In genomic region chr15:95235033-95235432, GRCh38 we compare ENCODE assay signal across 24 cellular contexts.
A peak's percentile ranks its signal among the peaks of the same experiment; 100 is the strongest.
DNase-seq lines count a peak whose midpoint lies in the region; ATAC-seq, FAIRE-seq and TF ChIP-seq lines count a peak whose summit lies in the region.
"Had no signal": no experiment of that assay in that cellular context is flagged by ENCODE, and none has a peak within 500 bp of the region (broad histone marks: within the 10 kb centered on the region; RNA-seq: fewer than 3 reads in every experiment).

No MANE protein-coding gene starts in this region.

- H4K8ac ChIP-seq in mesendoderm (ENCODE audit: low read depth, low read length), result no peak overlapping the region

- H2AFZ ChIP-seq in K562 (ENCODE audit: low read depth, low read length), result no peak overlapping the region

- H2BK15ac ChIP-seq in mesendoderm (replicated peaks; ENCODE audit: low read depth), result no peak overlapping the region

- H4K5ac ChIP-seq in mesendoderm (ENCODE audit: low read length), result no peak overlapping the region

- H3K9ac ChIP-seq in K562 (ENCODE audit: insufficient read depth in 1 of 2, low read depth in 2 of 2, low read length in 2 of 2), result no peak overlapping the region
- no peak overlapping the region for H3K9ac ChIP-seq in mesendoderm (ENCODE audit: low read length)
- H3K9ac ChIP-seq: BLaER1 treated with 17β-estradiol and CSF1 and Interleukin-3, amounts not matched to agents 10 nM and 100 nM had no signal

- DNase-seq in K562 (ENCODE audit: extremely low read depth in 1 of 4, low spot score in 3 of 4) (no peak), mesendoderm (peak; percentile 11), coronary artery (ENCODE audit: low spot score) (no peak), foreskin melanocyte (no peak)
- DNase-seq: 8988T; ACHN; BE2C; Caco-2; Calu3; CD4-positive, alpha-beta T cell; CD8-positive, alpha-beta T cell; DMS79 treated with DMSO at 0.1 percent for 48 hours; GF-D8 had no signal

- H3K79me1 ChIP-seq in mesendoderm (ENCODE audit: low read length), result no peaks in the 10 kb centered on the region

- H3K27ac ChIP-seq in HEK293 (ENCODE audit: extremely low read depth, low read depth, low read length) (no peak overlapping the region), K562 (ENCODE audit: extremely low read depth, low read depth, low read length) (no peak overlapping the region), mesendoderm (ENCODE audit: low read depth, low read length) (no peak overlapping the region), coronary artery (no peak overlapping the region)
- H3K27ac ChIP-seq: BLaER1 treated with 17β-estradiol and CSF1 and Interleukin-3, amounts not matched to agents 10 nM and 100 nM; C4-2B had no signal

- 0% methylated on average over 1 of the region's 1 CpG for WGBS in K562 (ENCODE audit: insufficient coverage, low coverage, missing lambda C conversion rate)
- no CpG with 5 or more reads among the region's 1 CpG for WGBS in mesendoderm (ENCODE audit: extremely low coverage, insufficient coverage, low lambda C conversion rate)

- in situ Hi-C loops in K562 (cut with MboI), result no loop called here

- no peak for TF ChIP-seq CTCF in HEK293 (tag by site-specific recombination; IDR thresholded peaks at IDR 0.05)
- TF ChIP-seq CTCF in K562 (IDR thresholded peaks at IDR 0.05 in 2 of 3, conservative IDR thresholded peaks at IDR 0.05 in 1 of 3; ENCODE audit: insufficient read depth in 2 of 3, low read depth in 1 of 3, low read length in 3 of 3), result no peak
- no peak for TF ChIP-seq CTCF in coronary artery (IDR thresholded peaks at IDR 0.05)

- no peak overlapping the region for H3K23ac ChIP-seq in mesendoderm (ENCODE audit: low read length)

- no peaks in the 10 kb centered on the region for H3K9me1 ChIP-seq in K562 (ENCODE audit: control insufficient read depth, insufficient read depth, low read length)

- no peaks in the 10 kb centered on the region for H3K4me1 ChIP-seq in HEK293 (ENCODE audit: control insufficient read depth, insufficient read depth, low read length)
- H3K4me1 ChIP-seq in K562 (replicated peaks in 1 of 2; ENCODE audit: control insufficient read depth in 2 of 2, insufficient read depth in 2 of 2, low read length in 2 of 2), result no peaks in the 10 kb centered on the region
- no peaks in the 10 kb centered on the region for H3K4me1 ChIP-seq in mesendoderm (ENCODE audit: control insufficient read depth, low read depth, low read length)
- H3K4me1 ChIP-seq: BE2C; BLaER1 treated with 17β-estradiol and CSF1 and Interleukin-3, amounts not matched to agents 10 nM and 100 nM; Caco-2 had no signal

- H2BK5ac ChIP-seq in mesendoderm (ENCODE audit: low read length), result no peak overlapping the region

- H2BK120ac ChIP-seq in mesendoderm (ENCODE audit: low read depth, low read length), result no peak overlapping the region

- H3K36me3 ChIP-seq in HEK293 (ENCODE audit: control insufficient read depth in 2 of 2, insufficient read depth in 1 of 2, low read length in 2 of 2), result no peaks in the 10 kb centered on the region; a peak in 1 of 3 replicates
- H3K36me3 ChIP-seq in K562 (ENCODE audit: control insufficient read depth, insufficient read depth, low read length), result no peaks in the 10 kb centered on the region
- no peaks in the 10 kb centered on the region for H3K36me3 ChIP-seq in mesendoderm (ENCODE audit: control insufficient read depth, insufficient read depth, low read length)
- H3K36me3 ChIP-seq: BE2C had no signal

- H3K18ac ChIP-seq in mesendoderm (ENCODE audit: low read length), result no peak overlapping the region

- no peak overlapping the region for H3K4me3 ChIP-seq in HEK293 (ENCODE audit: low read depth, low read length)
- no peak overlapping the region for H3K4me3 ChIP-seq in K562
- no peak overlapping the region for H3K4me3 ChIP-seq in mesendoderm (ENCODE audit: low read length)
- H3K4me3 ChIP-seq in coronary artery, result no peak overlapping the region
- H3K4me3 ChIP-seq: GM12878 had no signal

- H3K9me3 ChIP-seq in HEK293 (ENCODE audit: control insufficient read depth, insufficient read depth, low read depth, low read length) (no peaks in the 10 kb centered on the region; the same call in 1 of the 2 replicates), K562 (replicated peaks; ENCODE audit: control insufficient read depth, insufficient read depth, low read depth, low read length) (no peaks in the 10 kb centered on the region)
- H3K9me3 ChIP-seq: BE2C, Caco-2 had no signal

- POLR2A ChIA-PET in HEK293 (lab: Yijun Ruan, JAX), result no interaction called here
- POLR2A ChIA-PET in K562 (lab: Yijun Ruan, JAX), result no interaction called here

- H3K27me3 ChIP-seq in K562 (ENCODE audit: control insufficient read depth in 2 of 2, insufficient read depth in 2 of 2, low read length in 2 of 2) (no peaks in the 10 kb centered on the region), mesendoderm (ENCODE audit: insufficient read depth, low read length, poor library complexity) (no peaks in the 10 kb centered on the region)
- H3K27me3 ChIP-seq: BE2C; BLaER1 treated with 17β-estradiol and CSF1 and Interleukin-3, amounts not matched to agents 10 nM and 100 nM had no signal

- no peak overlapping the region for H3K56ac ChIP-seq in mesendoderm (ENCODE audit: low read length)

- ATAC-seq in K562 (no peak), HG03135 (IDR thresholded peaks at IDR 0.05; ENCODE audit: unreplicated experiment) (no peak), HG03095 (IDR thresholded peaks at IDR 0.05; ENCODE audit: unreplicated experiment) (no peak)
- ATAC-seq: CD8-positive, alpha-beta T cell; GM12878 had no signal

- no peak for TF ChIP-seq EP300 in K562 (IDR thresholded peaks at IDR 0.05; ENCODE audit: low read length)

- TF ChIP-seq RAD21 in K562 (CRISPR knock-in tag; conservative IDR thresholded peaks at IDR 0.05 in 1 of 2, IDR thresholded peaks at IDR 0.05 in 1 of 2), result no peak

- H3K4me2 ChIP-seq in K562 (ENCODE audit: insufficient read depth, low read length), result no peak overlapping the region
- no peak overlapping the region for H3K4me2 ChIP-seq in mesendoderm (ENCODE audit: low read length)
- H3K4me2 ChIP-seq: BLaER1 treated with 17β-estradiol and CSF1 and Interleukin-3, amounts not matched to agents 10 nM and 100 nM had no signal

- no peak for TF ChIP-seq POLR2A in K562 (conservative IDR thresholded peaks at IDR 0.05)

- no peak for FAIRE-seq in K562 (lab: Jason Lieb, UNC)
- FAIRE-seq: A204.1, D721Med, G401.6, GM12878, GM12892, GM18507 had no signal

- intact Hi-C loops in K562 (cut with micrococcal nuclease), result no loop called here

- no TSS peak for BruUV-seq in K562 (replicated peaks; lab: Mats Ljungman, UMichigan)

- H3K4ac ChIP-seq in mesendoderm (ENCODE audit: low read depth, low read length), result no peak overlapping the region

- no peak overlapping the region for H2AK5ac ChIP-seq in mesendoderm (ENCODE audit: low read length)

- CTCF ChIA-PET in HEK293 (lab: Yijun Ruan, JAX), result interaction anchor here (0.6 kb wide), 1 partner anchor 656 kb away, joined by 3 read pairs; no protein-coding TSS in a partner anchor
- CTCF ChIA-PET in K562 (lab: Yijun Ruan, JAX; ENCODE audit: low intra/inter-chr PET ratio), result no interaction called here

- H3K79me2 ChIP-seq in K562 (ENCODE audit: control insufficient read depth, insufficient read depth, low read length) (no peaks in the 10 kb centered on the region), mesendoderm (ENCODE audit: control insufficient read depth, insufficient read depth, low read length) (no peaks in the 10 kb centered on the region)

- H4K20me1 ChIP-seq in K562 (replicated peaks; ENCODE audit: control insufficient read depth, insufficient read depth, low read length), result no peaks in the 10 kb centered on the region
- H4K20me1 ChIP-seq: BLaER1 treated with 17β-estradiol and CSF1 and Interleukin-3, amounts not matched to agents 10 nM and 100 nM had no signal

TF ChIP-seq in HEK293, 187 proteins besides CTCF, POLR2A, EP300 and RAD21:
- peak; percentile 84 for TF ChIP-seq SETDB1 (IDR thresholded peaks at IDR 0.05; ENCODE audit: insufficient read length, low read length)
- no peak for TF ChIP-seq WT1 (tag by site-specific recombination; IDR thresholded peaks at IDR 0.05)
- peak; percentile 77; the same call in 1 of the 2 replicates for TF ChIP-seq TRIM28 (IDR thresholded peaks at IDR 0.05; ENCODE audit: borderline replicate concordance, low read length)

TF ChIP-seq in K562, 482 proteins besides CTCF, POLR2A, EP300 and RAD21 (continues in another document):
- TF ChIP-seq HNRNPLL (IDR thresholded peaks at IDR 0.05; ENCODE audit: low read depth, low read length, poor library complexity, severe bottlenecking) (no peak), TRIM28 (IDR thresholded peaks at IDR 0.05) (peak; percentile 38; the same call in 1 of the 2 replicates), PPARD (CRISPR knock-in tag; IDR thresholded peaks at IDR 0.05) (no peak), ZNF75A (CRISPR knock-in tag; IDR thresholded peaks at IDR 0.05) (no peak), CBX5 (IDR thresholded peaks at IDR 0.05; ENCODE audit: borderline replicate concordance, low read depth) (0 out of 2 replicates have a peak, but pooled peaks have one; percentile 54), ZNF133 (CRISPR knock-in tag; IDR thresholded peaks at IDR 0.05) (no peak), CBX3 (IDR thresholded peaks at IDR 0.05; ENCODE audit: borderline replicate concordance in 1 of 2, low read length in 2 of 2) (0 out of 3 replicates have a peak, but pooled peaks of 1 of the 2 experiments have one; percentile 34), EHMT2 (IDR thresholded peaks at IDR 0.05) (no peak), EWSR1 (IDR thresholded peaks at IDR 0.05; ENCODE audit: borderline replicate concordance, low read depth, partially characterized antibody) (no peak)

Comparison
In these comparisons a context has a peak if more than half of its experiments do, and no peak if none do; other contexts are left out.
1. Of the 44 proteins assayed by ChIP-seq in both K562 and HEK293: peak only in K562: none; only in HEK293: SETDB1; in both: TRIM28; in neither: 42.